ENCODE assay signal across 1 cellular context in the genomic region with DNA sequence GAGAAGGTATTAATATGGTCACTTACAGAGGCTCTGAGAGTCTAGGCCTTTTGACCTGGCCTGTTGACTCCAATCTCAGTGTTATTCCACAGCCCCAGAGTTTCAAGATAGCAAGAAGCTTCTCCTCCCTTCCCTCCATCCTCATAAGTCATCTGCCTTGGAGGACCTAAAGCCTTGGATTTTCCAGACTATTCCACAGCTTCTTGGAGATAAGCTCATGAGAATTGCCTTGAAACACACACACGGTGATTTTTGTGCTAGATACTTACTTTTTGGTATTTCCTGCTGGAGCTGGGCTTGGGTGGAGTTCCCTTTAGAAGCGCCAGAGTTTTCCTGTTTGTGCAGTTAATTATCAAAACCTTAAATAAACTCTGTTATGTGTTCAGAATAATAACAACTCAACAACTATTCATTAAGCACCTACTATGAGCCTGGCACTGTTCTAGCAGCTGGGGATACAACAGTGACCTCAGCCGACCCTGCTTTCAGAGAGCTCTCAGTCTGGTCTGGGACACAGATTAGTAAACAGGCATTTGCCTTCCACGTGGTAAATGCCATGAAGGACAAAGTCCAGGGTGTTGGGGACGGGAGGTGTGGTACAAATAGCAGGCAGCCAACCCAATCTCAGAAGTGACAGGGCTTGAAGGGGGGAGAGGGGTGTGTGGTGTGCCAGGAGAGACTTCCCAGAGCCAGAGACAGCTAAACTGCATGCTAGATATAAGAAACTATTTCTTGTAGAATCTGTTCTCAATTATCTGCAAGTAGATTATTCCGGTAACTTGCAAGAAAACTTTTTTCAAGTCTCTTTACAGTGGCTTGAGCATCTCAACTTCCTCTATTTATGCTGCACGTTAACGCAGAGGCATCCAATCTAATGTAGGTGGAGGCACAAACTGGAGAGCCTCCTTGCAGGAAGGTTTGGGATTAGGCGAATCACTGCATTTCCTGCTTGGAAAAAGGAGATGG.
TF ChIP-seq lines count a peak whose summit lies in the region.

No MANE protein-coding gene starts in this region.

TF ChIP-seq in HepG2, 621 proteins besides CTCF, POLR2A, EP300 and RAD21 (continued from another document and continues in another):
- TF ChIP-seq, protein P1, sequence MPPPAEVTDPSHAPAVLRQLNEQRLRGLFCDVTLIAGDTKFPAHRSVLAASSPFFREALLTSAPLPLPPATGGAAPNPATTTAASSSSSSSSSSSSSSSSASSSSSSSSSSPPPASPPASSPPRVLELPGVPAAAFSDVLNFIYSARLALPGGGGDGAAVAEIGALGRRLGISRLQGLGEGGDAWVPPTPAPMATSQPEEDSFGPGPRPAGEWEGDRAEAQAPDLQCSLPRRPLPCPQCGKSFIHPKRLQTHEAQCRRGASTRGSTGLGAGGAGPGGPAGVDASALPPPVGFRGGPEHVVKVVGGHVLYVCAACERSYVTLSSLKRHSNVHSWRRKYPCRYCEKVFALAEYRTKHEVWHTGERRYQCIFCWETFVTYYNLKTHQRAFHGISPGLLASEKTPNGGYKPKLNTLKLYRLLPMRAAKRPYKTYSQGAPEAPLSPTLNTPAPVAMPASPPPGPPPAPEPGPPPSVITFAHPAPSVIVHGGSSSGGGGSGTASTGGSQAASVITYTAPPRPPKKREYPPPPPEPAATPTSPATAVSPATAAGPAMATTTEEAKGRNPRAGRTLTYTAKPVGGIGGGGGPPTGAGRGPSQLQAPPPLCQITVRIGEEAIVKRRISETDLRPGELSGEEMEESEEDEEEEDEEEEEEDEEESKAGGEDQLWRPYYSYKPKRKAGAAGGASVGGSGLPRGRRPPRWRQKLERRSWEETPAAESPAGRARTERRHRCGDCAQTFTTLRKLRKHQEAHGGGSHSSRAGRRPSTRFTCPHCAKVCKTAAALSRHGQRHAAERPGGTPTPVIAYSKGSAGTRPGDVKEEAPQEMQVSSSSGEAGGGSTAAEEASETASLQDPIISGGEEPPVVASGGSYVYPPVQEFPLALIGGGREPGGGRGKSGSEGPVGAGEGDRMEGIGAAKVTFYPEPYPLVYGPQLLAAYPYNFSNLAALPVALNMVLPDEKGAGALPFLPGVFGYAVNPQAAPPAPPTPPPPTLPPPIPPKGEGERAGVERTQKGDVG (CRISPR knock-in tag; IDR thresholded peaks at IDR 0.05; ENCODE audit: borderline replicate concordance) = 0 out of 2 replicates have a peak, but pooled peaks have one; percentile 31
- TF ChIP-seq U2AF2 (IDR thresholded peaks at IDR 0.05; ENCODE audit: low read depth, low read length) = no peak
- TF ChIP-seq, protein P2, sequence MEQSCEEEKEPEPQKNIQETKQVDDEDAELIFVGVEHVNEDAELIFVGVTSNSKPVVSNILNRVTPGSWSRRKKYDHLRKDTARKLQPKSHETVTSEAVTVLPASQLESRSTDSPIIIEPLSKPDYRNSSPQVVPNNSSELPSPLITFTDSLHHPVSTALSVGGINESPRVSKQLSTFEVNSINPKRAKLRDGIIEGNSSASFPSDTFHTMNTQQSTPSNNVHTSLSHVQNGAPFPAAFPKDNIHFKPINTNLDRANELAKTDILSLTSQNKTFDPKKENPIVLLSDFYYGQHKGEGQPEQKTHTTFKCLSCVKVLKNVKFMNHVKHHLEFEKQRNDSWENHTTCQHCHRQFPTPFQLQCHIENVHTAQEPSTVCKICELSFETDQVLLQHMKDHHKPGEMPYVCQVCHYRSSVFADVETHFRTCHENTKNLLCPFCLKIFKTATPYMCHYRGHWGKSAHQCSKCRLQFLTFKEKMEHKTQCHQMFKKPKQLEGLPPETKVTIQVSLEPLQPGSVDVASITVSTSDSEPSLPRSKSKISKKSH (CRISPR knock-in tag; IDR thresholded peaks at IDR 0.05; ENCODE audit: borderline replicate concordance) = no peak
- TF ChIP-seq, protein P3, sequence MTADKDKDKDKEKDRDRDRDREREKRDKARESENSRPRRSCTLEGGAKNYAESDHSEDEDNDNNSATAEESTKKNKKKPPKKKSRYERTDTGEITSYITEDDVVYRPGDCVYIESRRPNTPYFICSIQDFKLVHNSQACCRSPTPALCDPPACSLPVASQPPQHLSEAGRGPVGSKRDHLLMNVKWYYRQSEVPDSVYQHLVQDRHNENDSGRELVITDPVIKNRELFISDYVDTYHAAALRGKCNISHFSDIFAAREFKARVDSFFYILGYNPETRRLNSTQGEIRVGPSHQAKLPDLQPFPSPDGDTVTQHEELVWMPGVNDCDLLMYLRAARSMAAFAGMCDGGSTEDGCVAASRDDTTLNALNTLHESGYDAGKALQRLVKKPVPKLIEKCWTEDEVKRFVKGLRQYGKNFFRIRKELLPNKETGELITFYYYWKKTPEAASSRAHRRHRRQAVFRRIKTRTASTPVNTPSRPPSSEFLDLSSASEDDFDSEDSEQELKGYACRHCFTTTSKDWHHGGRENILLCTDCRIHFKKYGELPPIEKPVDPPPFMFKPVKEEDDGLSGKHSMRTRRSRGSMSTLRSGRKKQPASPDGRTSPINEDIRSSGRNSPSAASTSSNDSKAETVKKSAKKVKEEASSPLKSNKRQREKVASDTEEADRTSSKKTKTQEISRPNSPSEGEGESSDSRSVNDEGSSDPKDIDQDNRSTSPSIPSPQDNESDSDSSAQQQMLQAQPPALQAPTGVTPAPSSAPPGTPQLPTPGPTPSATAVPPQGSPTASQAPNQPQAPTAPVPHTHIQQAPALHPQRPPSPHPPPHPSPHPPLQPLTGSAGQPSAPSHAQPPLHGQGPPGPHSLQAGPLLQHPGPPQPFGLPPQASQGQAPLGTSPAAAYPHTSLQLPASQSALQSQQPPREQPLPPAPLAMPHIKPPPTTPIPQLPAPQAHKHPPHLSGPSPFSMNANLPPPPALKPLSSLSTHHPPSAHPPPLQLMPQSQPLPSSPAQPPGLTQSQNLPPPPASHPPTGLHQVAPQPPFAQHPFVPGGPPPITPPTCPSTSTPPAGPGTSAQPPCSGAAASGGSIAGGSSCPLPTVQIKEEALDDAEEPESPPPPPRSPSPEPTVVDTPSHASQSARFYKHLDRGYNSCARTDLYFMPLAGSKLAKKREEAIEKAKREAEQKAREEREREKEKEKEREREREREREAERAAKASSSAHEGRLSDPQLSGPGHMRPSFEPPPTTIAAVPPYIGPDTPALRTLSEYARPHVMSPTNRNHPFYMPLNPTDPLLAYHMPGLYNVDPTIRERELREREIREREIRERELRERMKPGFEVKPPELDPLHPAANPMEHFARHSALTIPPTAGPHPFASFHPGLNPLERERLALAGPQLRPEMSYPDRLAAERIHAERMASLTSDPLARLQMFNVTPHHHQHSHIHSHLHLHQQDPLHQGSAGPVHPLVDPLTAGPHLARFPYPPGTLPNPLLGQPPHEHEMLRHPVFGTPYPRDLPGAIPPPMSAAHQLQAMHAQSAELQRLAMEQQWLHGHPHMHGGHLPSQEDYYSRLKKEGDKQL (CRISPR knock-in tag; IDR thresholded peaks at IDR 0.05; ENCODE audit: low read depth) = no peak
- TF ChIP-seq ZNF556 (CRISPR knock-in tag; IDR thresholded peaks at IDR 0.05; ENCODE audit: borderline replicate concordance) = peak; percentile 55; the same call in 1 of the 2 replicates
- TF ChIP-seq, protein P4, sequence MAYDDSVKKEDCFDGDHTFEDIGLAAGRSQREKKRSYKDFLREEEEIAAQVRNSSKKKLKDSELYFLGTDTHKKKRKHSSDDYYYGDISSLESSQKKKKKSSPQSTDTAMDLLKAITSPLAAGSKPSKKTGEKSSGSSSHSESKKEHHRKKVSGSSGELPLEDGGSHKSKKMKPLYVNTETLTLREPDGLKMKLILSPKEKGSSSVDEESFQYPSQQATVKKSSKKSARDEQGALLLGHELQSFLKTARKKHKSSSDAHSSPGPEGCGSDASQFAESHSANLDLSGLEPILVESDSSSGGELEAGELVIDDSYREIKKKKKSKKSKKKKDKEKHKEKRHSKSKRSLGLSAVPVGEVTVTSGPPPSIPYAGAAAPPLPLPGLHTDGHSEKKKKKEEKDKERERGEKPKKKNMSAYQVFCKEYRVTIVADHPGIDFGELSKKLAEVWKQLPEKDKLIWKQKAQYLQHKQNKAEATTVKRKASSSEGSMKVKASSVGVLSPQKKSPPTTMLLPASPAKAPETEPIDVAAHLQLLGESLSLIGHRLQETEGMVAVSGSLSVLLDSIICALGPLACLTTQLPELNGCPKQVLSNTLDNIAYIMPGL (CRISPR knock-in tag; IDR thresholded peaks at IDR 0.05; ENCODE audit: borderline replicate concordance in 1 of 2, low read depth in 1 of 2) = no peak
- TF ChIP-seq ZNF136 (CRISPR knock-in tag; IDR thresholded peaks at IDR 0.05; ENCODE audit: low read depth) = peak; percentile 30; the same call in 1 of the 2 replicates
- no peak for TF ChIP-seq CCDC6 (CRISPR knock-in tag; IDR thresholded peaks at IDR 0.05)
- TF ChIP-seq ELF4 (CRISPR knock-in tag; IDR thresholded peaks at IDR 0.05; ENCODE audit: borderline replicate concordance) = no peak
- TF ChIP-seq ZNF598 (CRISPR knock-in tag; IDR thresholded peaks at IDR 0.05; ENCODE audit: borderline replicate concordance) = no peak
- no peak for TF ChIP-seq ZSCAN22 (CRISPR knock-in tag; IDR thresholded peaks at IDR 0.05)
- TF ChIP-seq, protein P5, sequence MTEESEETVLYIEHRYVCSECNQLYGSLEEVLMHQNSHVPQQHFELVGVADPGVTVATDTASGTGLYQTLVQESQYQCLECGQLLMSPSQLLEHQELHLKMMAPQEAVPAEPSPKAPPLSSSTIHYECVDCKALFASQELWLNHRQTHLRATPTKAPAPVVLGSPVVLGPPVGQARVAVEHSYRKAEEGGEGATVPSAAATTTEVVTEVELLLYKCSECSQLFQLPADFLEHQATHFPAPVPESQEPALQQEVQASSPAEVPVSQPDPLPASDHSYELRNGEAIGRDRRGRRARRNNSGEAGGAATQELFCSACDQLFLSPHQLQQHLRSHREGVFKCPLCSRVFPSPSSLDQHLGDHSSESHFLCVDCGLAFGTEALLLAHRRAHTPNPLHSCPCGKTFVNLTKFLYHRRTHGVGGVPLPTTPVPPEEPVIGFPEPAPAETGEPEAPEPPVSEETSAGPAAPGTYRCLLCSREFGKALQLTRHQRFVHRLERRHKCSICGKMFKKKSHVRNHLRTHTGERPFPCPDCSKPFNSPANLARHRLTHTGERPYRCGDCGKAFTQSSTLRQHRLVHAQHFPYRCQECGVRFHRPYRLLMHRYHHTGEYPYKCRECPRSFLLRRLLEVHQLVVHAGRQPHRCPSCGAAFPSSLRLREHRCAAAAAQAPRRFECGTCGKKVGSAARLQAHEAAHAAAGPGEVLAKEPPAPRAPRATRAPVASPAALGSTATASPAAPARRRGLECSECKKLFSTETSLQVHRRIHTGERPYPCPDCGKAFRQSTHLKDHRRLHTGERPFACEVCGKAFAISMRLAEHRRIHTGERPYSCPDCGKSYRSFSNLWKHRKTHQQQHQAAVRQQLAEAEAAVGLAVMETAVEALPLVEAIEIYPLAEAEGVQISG (CRISPR knock-in tag; IDR thresholded peaks at IDR 0.05) = peak; percentile 68
- TF ChIP-seq U2AF1 (optimal IDR thresholded peaks at IDR 0.05; ENCODE audit: low read depth, low read length) = no peak
- TF ChIP-seq, protein P6, sequence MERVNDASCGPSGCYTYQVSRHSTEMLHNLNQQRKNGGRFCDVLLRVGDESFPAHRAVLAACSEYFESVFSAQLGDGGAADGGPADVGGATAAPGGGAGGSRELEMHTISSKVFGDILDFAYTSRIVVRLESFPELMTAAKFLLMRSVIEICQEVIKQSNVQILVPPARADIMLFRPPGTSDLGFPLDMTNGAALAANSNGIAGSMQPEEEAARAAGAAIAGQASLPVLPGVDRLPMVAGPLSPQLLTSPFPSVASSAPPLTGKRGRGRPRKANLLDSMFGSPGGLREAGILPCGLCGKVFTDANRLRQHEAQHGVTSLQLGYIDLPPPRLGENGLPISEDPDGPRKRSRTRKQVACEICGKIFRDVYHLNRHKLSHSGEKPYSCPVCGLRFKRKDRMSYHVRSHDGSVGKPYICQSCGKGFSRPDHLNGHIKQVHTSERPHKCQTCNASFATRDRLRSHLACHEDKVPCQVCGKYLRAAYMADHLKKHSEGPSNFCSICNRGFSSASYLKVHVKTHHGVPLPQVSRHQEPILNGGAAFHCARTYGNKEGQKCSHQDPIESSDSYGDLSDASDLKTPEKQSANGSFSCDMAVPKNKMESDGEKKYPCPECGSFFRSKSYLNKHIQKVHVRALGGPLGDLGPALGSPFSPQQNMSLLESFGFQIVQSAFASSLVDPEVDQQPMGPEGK (CRISPR knock-in tag; IDR thresholded peaks at IDR 0.05) = peak; percentile 85
- TF ChIP-seq MAFK (conservative IDR thresholded peaks at IDR 0.05 in 1 of 2, IDR thresholded peaks at IDR 0.05 in 1 of 2; ENCODE audit: low read length in 2 of 2) = no peak
- TF ChIP-seq NFE2L1 (CRISPR knock-in tag; IDR thresholded peaks at IDR 0.05; ENCODE audit: borderline replicate concordance) = no peak
- TF ChIP-seq ATM (IDR thresholded peaks at IDR 0.05; ENCODE audit: borderline replicate concordance) = no peak
- no peak for TF ChIP-seq ZFAT (CRISPR knock-in tag; conservative IDR thresholded peaks at IDR 0.05)
- peak; percentile 92 for TF ChIP-seq SP5 (CRISPR knock-in tag; IDR thresholded peaks at IDR 0.05; ENCODE audit: borderline replicate concordance, low read depth)
- TF ChIP-seq, protein P7, sequence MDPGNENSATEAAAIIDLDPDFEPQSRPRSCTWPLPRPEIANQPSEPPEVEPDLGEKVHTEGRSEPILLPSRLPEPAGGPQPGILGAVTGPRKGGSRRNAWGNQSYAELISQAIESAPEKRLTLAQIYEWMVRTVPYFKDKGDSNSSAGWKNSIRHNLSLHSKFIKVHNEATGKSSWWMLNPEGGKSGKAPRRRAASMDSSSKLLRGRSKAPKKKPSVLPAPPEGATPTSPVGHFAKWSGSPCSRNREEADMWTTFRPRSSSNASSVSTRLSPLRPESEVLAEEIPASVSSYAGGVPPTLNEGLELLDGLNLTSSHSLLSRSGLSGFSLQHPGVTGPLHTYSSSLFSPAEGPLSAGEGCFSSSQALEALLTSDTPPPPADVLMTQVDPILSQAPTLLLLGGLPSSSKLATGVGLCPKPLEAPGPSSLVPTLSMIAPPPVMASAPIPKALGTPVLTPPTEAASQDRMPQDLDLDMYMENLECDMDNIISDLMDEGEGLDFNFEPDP (CRISPR knock-in tag; conservative IDR thresholded peaks at IDR 0.05) = no peak
- TF ChIP-seq, protein P8, sequence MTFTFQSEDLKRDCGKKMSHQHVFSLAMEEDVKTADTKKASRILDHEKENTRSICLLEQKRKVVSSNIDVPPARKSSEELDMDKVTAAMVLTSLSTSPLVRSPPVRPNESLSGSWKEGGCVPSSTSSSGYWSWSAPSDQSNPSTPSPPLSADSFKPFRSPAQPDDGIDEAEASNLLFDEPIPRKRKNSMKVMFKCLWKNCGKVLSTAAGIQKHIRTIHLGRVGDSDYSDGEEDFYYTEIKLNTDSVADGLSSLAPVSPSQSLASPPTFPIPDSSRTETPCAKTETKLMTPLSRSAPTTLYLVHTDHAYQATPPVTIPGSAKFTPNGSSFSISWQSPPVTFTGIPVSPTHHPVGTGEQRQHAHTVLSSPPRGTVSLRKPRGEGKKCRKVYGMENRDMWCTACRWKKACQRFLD (CRISPR knock-in tag; IDR thresholded peaks at IDR 0.05; ENCODE audit: borderline replicate concordance) = no peak
- TF ChIP-seq, protein P9, sequence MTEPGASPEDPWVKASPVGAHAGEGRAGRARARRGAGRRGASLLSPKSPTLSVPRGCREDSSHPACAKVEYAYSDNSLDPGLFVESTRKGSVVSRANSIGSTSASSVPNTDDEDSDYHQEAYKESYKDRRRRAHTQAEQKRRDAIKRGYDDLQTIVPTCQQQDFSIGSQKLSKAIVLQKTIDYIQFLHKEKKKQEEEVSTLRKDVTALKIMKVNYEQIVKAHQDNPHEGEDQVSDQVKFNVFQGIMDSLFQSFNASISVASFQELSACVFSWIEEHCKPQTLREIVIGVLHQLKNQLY (CRISPR knock-in tag; IDR thresholded peaks at IDR 0.05) = peak; percentile 100
- peak; percentile 3; the same call in 1 of the 2 replicates for TF ChIP-seq CREB1 (IDR thresholded peaks at IDR 0.05)
- no peak; the same call in 1 of the 2 replicates for TF ChIP-seq CREB1 (CRISPR knock-in tag; IDR thresholded peaks at IDR 0.05)
- no peak for TF ChIP-seq ZNF296 (CRISPR knock-in tag; conservative IDR thresholded peaks at IDR 0.05)
- 0 out of 2 replicates have a peak, but pooled peaks have one; percentile 60 for TF ChIP-seq KDM4B (CRISPR knock-in tag; IDR thresholded peaks at IDR 0.05)
- TF ChIP-seq NR2F1 (CRISPR knock-in tag; IDR thresholded peaks at IDR 0.05) = peak; percentile 66 to 74; a peak in 3 of 4 replicates
